ENCODE assay signal across 8 cellular contexts in genomic region chr1:20640183-20640597, GRCh38. TPM values are rescaled to one million over a fixed set of nuclear protein-coding genes. Genes with fewer than 3 reads are reported as not detected.
A peak's percentile ranks its signal among the peaks of the same experiment; 100 is the strongest.
DNase-seq lines count a peak whose midpoint lies in the region; ATAC-seq and TF ChIP-seq lines count a peak whose summit lies in the region.

No MANE protein-coding gene starts in this region.

- H3K36me3 Mint-ChIP-seq in central memory CD8-positive, alpha-beta T cell (ENCODE audit: insufficient read depth) = peaks cover 8% of the 10 kb centered on the region

- no peak overlapping the region for H3K4me3 ChIP-seq in WERI-Rb-1 (ENCODE audit: low read depth, low read length)

- no peaks in the 10 kb centered on the region for H3K27me3 Mint-ChIP-seq in central memory CD8-positive, alpha-beta T cell

- TF ChIP-seq CTCF in WERI-Rb-1 (IDR thresholded peaks at IDR 0.05; ENCODE audit: low read depth, low read length) = peak; percentile 66

- no peak overlapping the region for H3K27ac ChIP-seq in WERI-Rb-1

- no peaks in the 10 kb centered on the region for H3K9me3 ChIP-seq in WERI-Rb-1 (ENCODE audit: severe bottlenecking)

- H3K4me3 Mint-ChIP-seq in central memory CD8-positive, alpha-beta T cell = no peak overlapping the region

- peak; percentile 43 for ATAC-seq in central memory CD8-positive, alpha-beta T cell (replicated peaks; ENCODE audit: extremely low read depth, poor library complexity, severe bottlenecking)
- peak; percentile 79 for ATAC-seq in left lobe of liver
- ATAC-seq in GM21619 (IDR thresholded peaks at IDR 0.05; ENCODE audit: unreplicated experiment) = no peak

- DNase-seq in NK-92 treated with Interleukin-12 subunit alpha and Interleukin-12 subunit beta, amount 100 ng/mL, for 24 hours (lab: John Stamatoyannopoulos, UW) = peak; percentile 31
- DNase-seq in NK-92 (lab: John Stamatoyannopoulos, UW; ENCODE audit: unreplicated experiment) (no peak), NCI-H1105 treated with DMSO at 0.1 percent for 48 hours (lab: John Stamatoyannopoulos, UW) (peak; percentile 44), WERI-Rb-1 (peak; percentile 39), left lobe of liver (ENCODE audit: low spot score) (no peak)
- DNase-seq in central memory CD8-positive, alpha-beta T cell (ENCODE audit: low spot score in 2 of 2) = peak; percentile 44
- DNase-seq in stimulated activated CD8-positive, alpha-beta memory T cell treated with anti-CD3 and anti-CD28 coated beads, Interleukin-12 subunit alpha, Interleukin-12 subunit beta, amount 100 ng/mL, for 1 hour (ENCODE audit: low read depth) = peak; percentile 30

- peak overlapping the region; percentile 27 for H3K27ac Mint-ChIP-seq in central memory CD8-positive, alpha-beta T cell (ENCODE audit: low read depth)

- no peaks in the 10 kb centered on the region for H3K9me3 Mint-ChIP-seq in central memory CD8-positive, alpha-beta T cell

- no peaks in the 10 kb centered on the region for H3K27me3 ChIP-seq in WERI-Rb-1 (ENCODE audit: insufficient read depth, low read depth, severe bottlenecking)

- H3K36me3 ChIP-seq in WERI-Rb-1 = peaks cover 11% of the 10 kb centered on the region

- H3K4me1 Mint-ChIP-seq in central memory CD8-positive, alpha-beta T cell = peaks cover 17% of the 10 kb centered on the region

RNA-seq across cellular contexts. Expression of gene PINK1, which starts 6.9 kb away (rescaled TPM):
- total RNA-seq in left lobe of liver = 90.5 TPM

RNA-seq across cellular contexts. Expression of gene DDOST, which starts 21.0 kb away (rescaled TPM):
- total RNA-seq in left lobe of liver = 104 TPM

RNA-seq across cellular contexts. Expression of gene CDA, which starts 51.3 kb away (rescaled TPM):
- 29.7 TPM for total RNA-seq in left lobe of liver

Comparison
In these comparisons a context has a peak if more than half of its experiments do, and no peak if none do; other contexts are left out.
1. DNase-seq: peak in NK-92 treated with Interleukin-12 subunit alpha and Interleukin-12 subunit beta, amount 100 ng/mL, for 24 hours (single experiment), NCI-H1105 treated with DMSO at 0.1 percent for 48 hours (single experiment), WERI-Rb-1 (single experiment), central memory CD8-positive, alpha-beta T cell (2 of 2) and stimulated activated CD8-positive, alpha-beta memory T cell treated with anti-CD3 and anti-CD28 coated beads, Interleukin-12 subunit alpha, Interleukin-12 subunit beta, amount 100 ng/mL, for 1 hour (single experiment); none in NK-92 (single experiment) and left lobe of liver (single experiment).